8 cellular contexts compared by ENCODE assay signal in the genomic region with DNA sequence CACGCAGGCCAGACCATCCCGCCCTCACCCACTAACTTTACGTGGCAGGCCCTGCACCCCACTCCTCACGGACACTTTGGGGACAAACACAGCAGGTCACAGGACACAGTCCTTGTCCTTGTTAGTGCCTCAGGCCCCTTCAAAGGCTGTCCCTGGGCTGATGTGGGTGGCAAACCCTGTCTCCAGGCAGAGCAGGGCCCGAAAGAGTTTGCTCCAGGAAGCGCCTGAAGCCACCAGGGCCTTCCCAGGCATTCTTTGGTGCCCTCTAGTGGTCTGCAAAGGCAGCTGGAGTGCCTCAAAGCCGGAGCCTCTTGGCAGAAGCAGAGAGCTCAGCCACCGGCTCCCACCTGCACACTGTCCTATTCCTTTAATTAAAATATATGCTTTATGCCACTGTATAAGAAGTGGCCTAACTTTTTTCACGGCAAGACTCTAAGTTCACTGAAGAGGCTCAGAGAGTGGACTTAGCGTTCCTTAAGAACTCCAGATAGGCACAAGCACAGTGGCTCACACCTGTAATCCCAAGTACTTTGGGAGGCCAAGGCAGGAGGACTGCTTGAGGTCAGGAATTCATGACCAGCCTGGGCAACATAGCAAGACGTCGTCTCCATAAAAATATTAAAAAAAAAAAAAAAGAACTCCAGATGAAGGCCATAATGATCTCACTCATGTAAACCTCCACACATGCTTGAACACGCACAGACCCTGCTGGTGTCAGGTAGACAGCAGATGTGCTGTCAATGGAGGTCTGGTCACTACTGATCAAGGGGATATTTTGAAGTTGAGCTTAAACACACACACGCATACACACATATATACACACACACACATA. TPM values are rescaled to one million over a fixed set of nuclear protein-coding genes. Genes with fewer than 3 reads are reported as not detected.
DNase-seq lines count a peak whose midpoint lies in the region; ATAC-seq and TF ChIP-seq lines count a peak whose summit lies in the region.

No MANE protein-coding gene starts in this region.

- WGBS in right lobe of liver (ENCODE audit: insufficient coverage, low coverage, low lambda C conversion rate, missing lambda C conversion rate) = 29% methylated on average over 9 of the region's 14 CpGs

- intact Hi-C loops in right lobe of liver (cut with DNase I) = loop anchor here (5.0 to 10.0 kb wide), 3 partner anchors 96 to 173 kb away; no protein-coding TSS in a partner anchor

- peak; percentile 75 for DNase-seq in AG08395 (ENCODE audit: low spot score)
- DNase-seq in NCI-H510A (lab: John Stamatoyannopoulos, UW) = peak; percentile 38
- peak; percentile 78 for DNase-seq in activated CD4-positive, alpha-beta T cell treated with anti-CD3 and anti-CD28 coated beads, Interleukin-2, amount 50 U/mL, for 1 hour
- DNase-seq in dedifferentiated amniotic fluid mesenchymal stem cell (ENCODE audit: extremely low spot score) = peak; percentile 81
- DNase-seq in right lobe of liver = peak; percentile 76 to 83 (median 82)
- peak; percentile 72 for DNase-seq in stimulated activated CD4-positive, alpha-beta T cell treated with anti-CD3 and anti-CD28 coated beads, Interleukin-4, amount 100 ng/mL, for 1 hour

- no peak overlapping the region for H3K4me3 ChIP-seq in right lobe of liver

- no peaks in the 10 kb centered on the region for H3K9me3 ChIP-seq in right lobe of liver

- peaks cover 0 to 8% (median 0%) of the 10 kb centered on the region in 4 donors for H3K4me1 ChIP-seq in right lobe of liver

- H3K27me3 ChIP-seq in right lobe of liver = no peaks in the 10 kb centered on the region

- H3K36me3 ChIP-seq in right lobe of liver = peaks cover 0 to 21% (median 9%) of the 10 kb centered on the region in 4 donors

- H3K27ac ChIP-seq in right lobe of liver = peak overlapping the region in 1 of 3 donors; percentile 33

- peak; percentile 52 for ATAC-seq in GM21515 (IDR thresholded peaks at IDR 0.05; ENCODE audit: unreplicated experiment)
- ATAC-seq in right lobe of liver = peak; percentile 79 to 88 (median 86)
- ATAC-seq in HG02763 (IDR thresholded peaks at IDR 0.05; ENCODE audit: unreplicated experiment) = no peak

- peak; percentile 92 to 98 (median 98) for TF ChIP-seq CTCF in right lobe of liver (IDR thresholded peaks at IDR 0.05)

- no peak for TF ChIP-seq POLR2A in right lobe of liver (IDR thresholded peaks at IDR 0.05)

RNA-seq across cellular contexts. Expression of a gene that starts 11.1 kb away (rescaled TPM):
- 10 to 100 TPM; 56.0 to 94.8 (median 67.2) TPM for total RNA-seq in right lobe of liver

RNA-seq across cellular contexts. Expression of a gene that starts 36.5 kb away (rescaled TPM):
- total RNA-seq in right lobe of liver = 10 to 100 TPM in 4 of 6 experiments, 1 to 10 TPM in 2; 9.6 to 14.0 (median 11.8) TPM

RNA-seq across cellular contexts. Expression of a gene that starts 58.6 kb away (rescaled TPM):
- 100 to 1,000 TPM in 2 of 6 experiments, 10 to 100 TPM in 4; 34.9 to 141 (median 50.1) TPM for total RNA-seq in right lobe of liver
